Comparison of ENCODE assay signal across 23 cellular contexts in genomic region chr19:50821248-50821612, GRCh38. TPM values are rescaled to one million over a fixed set of nuclear protein-coding genes. Genes with fewer than 3 reads are reported as not detected.
DNase-seq lines count a peak whose midpoint lies in the region; ATAC-seq lines count a peak whose summit lies in the region.
"Had no signal": no experiment of that assay in that cellular context is flagged by ENCODE, and none has a peak within 500 bp of the region (broad histone marks: within the 10 kb centered on the region; RNA-seq: fewer than 3 reads in every experiment).

No MANE protein-coding gene starts in this region.

- H3K27ac Mint-ChIP-seq in T-helper 2 cell treated with Interferon-gamma antibody and Interleukin-4, amounts not matched to agents 5 μg/mL and 100 μg/mL, for 36 hours: peak overlapping the region; percentile 29
- H3K27ac Mint-ChIP-seq in dendritic cell treated with granulocyte-macrophage colony-stimulating factor and Interleukin-4, amounts not matched to agents 40 ng/mL and 50 ng/mL, for 4 days: peak overlapping the region; percentile 56
- peak overlapping the region; percentile 75 for H3K27ac Mint-ChIP-seq in stimulated activated memory B cell treated with anti-CD40 and anti-IgM and Interleukin-4, amounts not matched to agents 10 μg/mL and 1 μg/mL and 100 μg/mL, for 72 hours
- H3K27ac Mint-ChIP-seq: effector memory CD8-positive, alpha-beta T cell had no signal

- H3K9me3 ChIP-seq in NT2/D1 (ENCODE audit: insufficient read depth, low read length): no peaks in the 10 kb centered on the region
- H3K9me3 ChIP-seq: psoas muscle had no signal

- peak overlapping the region; percentile 32 for H3K9ac ChIP-seq in NT2/D1 (ENCODE audit: insufficient read length, low read depth)

- H3K4me3 ChIP-seq in NT2/D1 (ENCODE audit: insufficient read length, low read depth): no peak overlapping the region
- H3K4me3 ChIP-seq: psoas muscle had no signal

- ATAC-seq in stimulated activated memory B cell treated with anti-CD40 and anti-IgM and Interleukin-4, amounts not matched to agents 10 μg/mL and 1 μg/mL and 100 μg/mL, for 72 hours: no peak
- ATAC-seq in left lobe of liver: no peak
- ATAC-seq: effector memory CD8-positive, alpha-beta T cell; psoas muscle had no signal

- intact Hi-C loops in dendritic cell treated with granulocyte-macrophage colony-stimulating factor and Interleukin-4, amounts not matched to agents 40 ng/mL and 50 ng/mL, for 4 days (cut with micrococcal nuclease): no loop called here

- H3K36me3 ChIP-seq in NT2/D1 (ENCODE audit: insufficient read depth, insufficient read length, low read length): no peaks in the 10 kb centered on the region

- H3K36me3 Mint-ChIP-seq in T-helper 2 cell treated with Interferon-gamma antibody and Interleukin-4, amounts not matched to agents 5 μg/mL and 100 μg/mL, for 36 hours (ENCODE audit: low read depth): no peaks in the 10 kb centered on the region
- H3K36me3 Mint-ChIP-seq in dendritic cell treated with granulocyte-macrophage colony-stimulating factor and Interleukin-4, amounts not matched to agents 40 ng/mL and 50 ng/mL, for 4 days (ENCODE audit: low read depth): no peaks in the 10 kb centered on the region
- H3K36me3 Mint-ChIP-seq in stimulated activated memory B cell treated with anti-CD40 and anti-IgM and Interleukin-4, amounts not matched to agents 10 μg/mL and 1 μg/mL and 100 μg/mL, for 72 hours: no peaks in the 10 kb centered on the region

- peaks cover 50% of the 10 kb centered on the region for H3K27me3 ChIP-seq in NT2/D1 (ENCODE audit: insufficient read depth, insufficient read length)

- no peaks in the 10 kb centered on the region for H3K9me3 Mint-ChIP-seq in T-helper 2 cell treated with Interferon-gamma antibody and Interleukin-4, amounts not matched to agents 5 μg/mL and 100 μg/mL, for 36 hours
- no peaks in the 10 kb centered on the region for H3K9me3 Mint-ChIP-seq in dendritic cell treated with granulocyte-macrophage colony-stimulating factor and Interleukin-4, amounts not matched to agents 40 ng/mL and 50 ng/mL, for 4 days
- H3K9me3 Mint-ChIP-seq in stimulated activated memory B cell treated with anti-CD40 and anti-IgM and Interleukin-4, amounts not matched to agents 10 μg/mL and 1 μg/mL and 100 μg/mL, for 72 hours: peaks cover 3% of the 10 kb centered on the region
- H3K9me3 Mint-ChIP-seq: central memory CD8-positive, alpha-beta T cell; effector memory CD8-positive, alpha-beta T cell had no signal

- H3K4me3 Mint-ChIP-seq in T-helper 2 cell treated with Interferon-gamma antibody and Interleukin-4, amounts not matched to agents 5 μg/mL and 100 μg/mL, for 36 hours: peak overlapping the region; percentile 0
- peak overlapping the region; percentile 25 for H3K4me3 Mint-ChIP-seq in dendritic cell treated with granulocyte-macrophage colony-stimulating factor and Interleukin-4, amounts not matched to agents 40 ng/mL and 50 ng/mL, for 4 days
- peak overlapping the region; percentile 25 for H3K4me3 Mint-ChIP-seq in stimulated activated memory B cell treated with anti-CD40 and anti-IgM and Interleukin-4, amounts not matched to agents 10 μg/mL and 1 μg/mL and 100 μg/mL, for 72 hours
- H3K4me3 Mint-ChIP-seq: central memory CD8-positive, alpha-beta T cell had no signal

- H3K4me1 Mint-ChIP-seq in T-helper 2 cell treated with Interferon-gamma antibody and Interleukin-4, amounts not matched to agents 5 μg/mL and 100 μg/mL, for 36 hours (ENCODE audit: low read depth): peaks cover 22% of the 10 kb centered on the region
- peaks cover 30% of the 10 kb centered on the region for H3K4me1 Mint-ChIP-seq in dendritic cell treated with granulocyte-macrophage colony-stimulating factor and Interleukin-4, amounts not matched to agents 40 ng/mL and 50 ng/mL, for 4 days (ENCODE audit: low read depth)
- H3K4me1 Mint-ChIP-seq in stimulated activated memory B cell treated with anti-CD40 and anti-IgM and Interleukin-4, amounts not matched to agents 10 μg/mL and 1 μg/mL and 100 μg/mL, for 72 hours: peaks cover 77% of the 10 kb centered on the region

- H3K27me3 Mint-ChIP-seq in T-helper 2 cell treated with Interferon-gamma antibody and Interleukin-4, amounts not matched to agents 5 μg/mL and 100 μg/mL, for 36 hours (ENCODE audit: low read depth): peaks cover 27% of the 10 kb centered on the region
- peaks cover 80% of the 10 kb centered on the region for H3K27me3 Mint-ChIP-seq in dendritic cell treated with granulocyte-macrophage colony-stimulating factor and Interleukin-4, amounts not matched to agents 40 ng/mL and 50 ng/mL, for 4 days
- peaks cover 23% of the 10 kb centered on the region for H3K27me3 Mint-ChIP-seq in stimulated activated memory B cell treated with anti-CD40 and anti-IgM and Interleukin-4, amounts not matched to agents 10 μg/mL and 1 μg/mL and 100 μg/mL, for 72 hours

- peaks cover 9% of the 10 kb centered on the region for H3K4me1 ChIP-seq in NT2/D1 (ENCODE audit: insufficient read depth, insufficient read length)
- H3K4me1 ChIP-seq: psoas muscle had no signal

- no peak for DNase-seq in T-helper 2 cell treated with Interferon-gamma antibody and Interleukin-4, amounts not matched to agents 5 μg/mL and 100 μg/mL, for 36 hours (ENCODE audit: low spot score)
- DNase-seq in T-helper 2 cell (no peak), NT2/D1 (ENCODE audit: low read depth, low spot score) (no peak), NCI-H187 (lab: John Stamatoyannopoulos, UW) (no peak), NCI-H2081 treated with DMSO at 0.1 percent for 48 hours (lab: John Stamatoyannopoulos, UW) (no peak), left lobe of liver (ENCODE audit: low spot score) (no peak)
- DNase-seq: 8988T; activated CD4-positive, alpha-beta T cell treated with anti-CD3 and anti-CD28 coated beads for 4 hours; activated gamma-delta T cell treated with Interleukin-2 at 50 U/mL for 16 hours; effector memory CD8-positive, alpha-beta T cell; IMR-90; mesenchymal stem cell; NCI-H1694 treated with DMSO at 0.1 percent for 48 hours; NCI-H510A treated with DMSO at 0.1 percent for 48 hours; SHP77 treated with DMSO at 0.1 percent for 48 hours; stimulated activated CD4-positive, alpha-beta T cell treated with anti-CD3 and anti-CD28 coated beads, Interleukin-4, amount 100 ng/mL, for 1 hour had no signal

RNA-seq across cellular contexts. Expression of gene KLK1, which starts 2.4 kb away (rescaled TPM):
- total RNA-seq in left lobe of liver: 0.75 TPM
- total RNA-seq: H4, IMR-90 had no signal

RNA-seq across cellular contexts. Expression of gene KLK15, which starts 12.1 kb away (rescaled TPM):
- total RNA-seq in left lobe of liver: not detected
- total RNA-seq: H4; IMR-90; psoas muscle; T-helper 2 cell treated with Interferon-gamma antibody and Interleukin-4, amounts not matched to agents 100 ng/mL and 5 ng/mL, for 36 hours; temporal lobe had no signal

RNA-seq across cellular contexts. Expression of gene ACP4, which starts 31.0 kb away (rescaled TPM):
- total RNA-seq in left lobe of liver: not detected
- total RNA-seq: H4; IMR-90; psoas muscle; T-helper 2 cell treated with Interferon-gamma antibody and Interleukin-4, amounts not matched to agents 100 ng/mL and 5 ng/mL, for 36 hours; temporal lobe had no signal

RNA-seq across cellular contexts. Expression of gene KLK3, which starts 33.5 kb away (rescaled TPM):
- not detected for total RNA-seq in left lobe of liver
- total RNA-seq: H4; IMR-90; psoas muscle; T-helper 2 cell treated with Interferon-gamma antibody and Interleukin-4, amounts not matched to agents 100 ng/mL and 5 ng/mL, for 36 hours; temporal lobe had no signal

RNA-seq across cellular contexts. Expression of gene GPR32, which starts 51.0 kb away (rescaled TPM):
- total RNA-seq in left lobe of liver: not detected
- total RNA-seq: H4; IMR-90; psoas muscle; T-helper 2 cell treated with Interferon-gamma antibody and Interleukin-4, amounts not matched to agents 100 ng/mL and 5 ng/mL, for 36 hours; temporal lobe had no signal
